In genomic region chr3:15796331-15796730, GRCh38 we compare ENCODE assay signal across 8 cellular contexts. TPM values are rescaled to one million over a fixed set of nuclear protein-coding genes. Genes with fewer than 3 reads are reported as not detected.
DNase-seq lines count a peak whose midpoint lies in the region; ATAC-seq and TF ChIP-seq lines count a peak whose summit lies in the region.

No MANE protein-coding gene starts in this region.

- DNase-seq in ACHN (peak; percentile 39), breast epithelium (ENCODE audit: low spot score in 2 of 2) (no peak), NCI-H187 treated with DMSO at 0.1 percent for 48 hours (lab: John Stamatoyannopoulos, UW) (no peak), WTC11 (ENCODE audit: low spot score) (no peak)

- peak overlapping the region; percentile 51 to 93 (median 92) for H3K27ac Mint-ChIP-seq in IgD-negative memory B cell
- H3K27ac Mint-ChIP-seq in WTC11: no peak overlapping the region

- peak overlapping the region in 3 of 4 donors; percentile 16 to 86 (median 81) for H3K4me3 Mint-ChIP-seq in IgD-negative memory B cell
- no peak overlapping the region for H3K4me3 Mint-ChIP-seq in WTC11

- CTCF ChIA-PET in WTC11 (lab: Charles Lee): interaction anchor here (0.6 to 2.4 kb wide), 4 partner anchors 9 to 196 kb away, joined by 3 to 7 read pairs (median 5); no protein-coding TSS in a partner anchor

- H3K4me3 ChIP-seq in breast epithelium: peak overlapping the region; percentile 43 to 65 (median 45)
- H3K4me3 ChIP-seq in mucosa of stomach (ENCODE audit: low read length): no peak overlapping the region

- no peaks in the 10 kb centered on the region for H3K27me3 Mint-ChIP-seq in IgD-negative memory B cell
- H3K27me3 Mint-ChIP-seq in WTC11 (ENCODE audit: low read depth): no peaks in the 10 kb centered on the region

- H3K36me3 ChIP-seq in breast epithelium: no peaks in the 10 kb centered on the region
- H3K36me3 ChIP-seq in mucosa of stomach (ENCODE audit: control insufficient read depth, insufficient read depth, low read length): no peaks in the 10 kb centered on the region

- TF ChIP-seq CTCF in breast epithelium (IDR thresholded peaks at IDR 0.05) (no peak), WTC11 (IDR thresholded peaks at IDR 0.05) (no peak)

- H3K36me3 Mint-ChIP-seq in IgD-negative memory B cell (peaks cover 19% of the 10 kb centered on the region), WTC11 (peaks cover 9% of the 10 kb centered on the region)

- in situ Hi-C loops in ACHN (cut with HindIII; ENCODE audit: low pct_ligation_motif_present, low pct_unique_long_range_greater_than_20kb, low sequenced_read_pairs): no loop called here

- no peak for TF ChIP-seq POLR2A in breast epithelium (IDR thresholded peaks at IDR 0.05)

- H3K27me3 ChIP-seq in breast epithelium: no peaks in the 10 kb centered on the region
- H3K27me3 ChIP-seq in mucosa of stomach (ENCODE audit: control insufficient read depth, insufficient read depth, low read length): no peaks in the 10 kb centered on the region

- H3K9me3 ChIP-seq in breast epithelium: no peaks in the 10 kb centered on the region
- no peaks in the 10 kb centered on the region for H3K9me3 ChIP-seq in mucosa of stomach (ENCODE audit: control insufficient read depth, low read length)

- peaks cover 0 to 4% of the 10 kb centered on the region in 2 donors for H3K4me1 ChIP-seq in breast epithelium
- peaks cover 12% of the 10 kb centered on the region for H3K4me1 ChIP-seq in mucosa of stomach (ENCODE audit: control insufficient read depth, insufficient read depth, low read length)

- H3K4me1 Mint-ChIP-seq in IgD-negative memory B cell (peaks cover 45 to 63% (median 46%) of the 10 kb centered on the region in 3 donors), WTC11 (peaks cover 43% of the 10 kb centered on the region)

- intact Hi-C loops in breast epithelium (cut with DNase I; ENCODE audit: low total_unique reads): no loop called here

- no peak for ATAC-seq in GM18517 (IDR thresholded peaks at IDR 0.05; ENCODE audit: unreplicated experiment)
- no peak for ATAC-seq in HG03520 (IDR thresholded peaks at IDR 0.05; ENCODE audit: unreplicated experiment)
- no peak for ATAC-seq in WTC11

- peak overlapping the region; percentile 24 for H3K9ac ChIP-seq in mucosa of stomach (ENCODE audit: low read length)

- peaks cover 0 to 3% (median 0%) of the 10 kb centered on the region in 3 donors for H3K9me3 Mint-ChIP-seq in IgD-negative memory B cell
- peaks cover 3% of the 10 kb centered on the region; the same call in 1 of the 2 replicates for H3K9me3 Mint-ChIP-seq in WTC11

- H3K27ac ChIP-seq in breast epithelium: peak overlapping the region; percentile 80 to 90

- POLR2A ChIA-PET in WTC11 (lab: Charles Lee): no interaction called here

TF ChIP-seq in WTC11, 78 proteins besides CTCF, POLR2A, EP300 and RAD21:
- TF ChIP-seq AFF4 (CRISPR knock-in tag; IDR thresholded peaks at IDR 0.05; ENCODE audit: borderline replicate concordance) (no peak), FOXP1 (CRISPR knock-in tag; IDR thresholded peaks at IDR 0.05; ENCODE audit: borderline replicate concordance) (no peak)

RNA-seq across cellular contexts. Expression of gene ANKRD28, which starts 1.4 kb away (rescaled TPM):
- 8.8 TPM for polyA plus RNA-seq in IgD-negative memory B cell
- total RNA-seq in breast epithelium (10 to 100 TPM; 80.8 to 99.2 (median 89.8) TPM), WTC11 (2021) (42.7 to 51.6 TPM (median 43.8 TPM) in 3 replicates)
